ENCODE assay signal across 22 cellular contexts in the genomic region with DNA sequence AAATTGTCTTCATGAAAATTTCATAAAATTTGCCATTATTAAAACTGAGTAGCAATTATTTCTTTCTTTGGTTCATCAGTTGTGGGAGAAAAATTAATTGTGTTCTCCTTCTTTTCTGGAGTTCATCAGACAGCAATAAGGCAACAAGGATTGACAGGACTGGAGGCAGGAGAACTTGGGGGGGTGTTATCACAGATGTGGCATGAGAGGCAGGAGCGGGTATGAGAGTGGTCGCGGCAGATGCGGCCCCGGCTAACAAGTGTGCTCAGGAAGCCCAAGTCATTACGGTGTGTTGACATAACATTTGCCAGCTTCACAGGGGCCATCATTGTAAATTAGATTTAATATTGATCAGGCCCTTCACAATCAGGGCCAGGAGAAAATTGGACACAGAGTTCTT.
"Had no signal": no experiment of that assay in that cellular context is flagged by ENCODE, and none has a peak within 500 bp of the region (broad histone marks: within the 10 kb centered on the region; RNA-seq: fewer than 3 reads in every experiment).

No MANE protein-coding gene starts in this region.

- H3K4me1 ChIP-seq: adrenal gland, ascending aorta, left ventricle myocardium inferior, testis, upper lobe of left lung had no signal

- H3K27ac ChIP-seq: adrenal gland, ascending aorta, left ventricle myocardium inferior, testis, upper lobe of left lung had no signal

- H3K9me3 ChIP-seq: adrenal gland, testis had no signal

- H3K36me3 ChIP-seq: adrenal gland, ascending aorta, left ventricle myocardium inferior, upper lobe of left lung had no signal

- DNase-seq: activated B cell treated with CpG ODN at 0.5 μM for 24 hours; activated CD4-positive, alpha-beta T cell treated with anti-CD3 and anti-CD28 coated beads for 36 hours; activated CD4-positive, alpha-beta T cell treated with anti-CD3 and anti-CD28 coated beads, Interleukin-2, amount 50 U/mL, for 4 hours; activated CD8-positive, alpha-beta memory T cell treated with anti-CD3 and anti-CD28 coated beads, Interleukin-2, amount 50 U/mL, for 48 hours; activated naive CD4-positive, alpha-beta T cell; activated T-cell treated with anti-CD3 and anti-CD28 coated beads, Interleukin-2, amount 50 U/mL, for 4 hours; adrenal gland; central memory CD4-positive, alpha-beta T cell; dermis blood vessel endothelial cell; effector CD8-positive, alpha-beta T cell; erythroblast; foreskin fibroblast; kidney glomerular epithelial cell; left ventricle myocardium inferior; naive thymus-derived CD8-positive, alpha-beta T cell; stimulated activated CD4-positive, alpha-beta T cell treated with anti-CD3 and anti-CD28 coated beads, Interleukin-2, amount 100 ng/mL, for 48 hours; stimulated activated CD8-positive, alpha-beta memory T cell treated with anti-CD3 and anti-CD28 coated beads, Interleukin-4, amount 100 ng/mL, for 48 hours; stimulated activated naive B cell treated with anti-CD40 and anti-IgM and Interleukin-4, amounts not matched to agents 10 μg/mL and 1 μg/mL and 100 μg/mL, for 72 hours; T1000; testis had no signal

- H3K27me3 ChIP-seq: adrenal gland, ascending aorta, testis, upper lobe of left lung had no signal

- ATAC-seq: activated CD4-positive, alpha-beta T cell treated with anti-CD3 and anti-CD28 coated beads for 36 hours; activated T-cell treated with anti-CD3 and anti-CD28 coated beads, Interleukin-2, amount 50 U/mL, for 4 hours; naive thymus-derived CD8-positive, alpha-beta T cell; stimulated activated naive B cell treated with anti-CD40 and anti-IgM and Interleukin-4, amounts not matched to agents 10 μg/mL and 1 μg/mL and 100 μg/mL, for 72 hours had no signal

- H3K4me3 ChIP-seq: adrenal gland, ascending aorta, left ventricle myocardium inferior, testis, upper lobe of left lung had no signal
